10 cellular contexts compared by ENCODE assay signal in genomic region chr11:3866206-3866605, GRCh38. TPM values are rescaled to one million over a fixed set of nuclear protein-coding genes. Genes with fewer than 3 reads are reported as not detected.
A peak's percentile ranks its signal among the peaks of the same experiment; 100 is the strongest.
DNase-seq lines count a peak whose midpoint lies in the region; ATAC-seq, FAIRE-seq and TF ChIP-seq lines count a peak whose summit lies in the region.
"Had no signal": no experiment of that assay in that cellular context is flagged by ENCODE, and none has a peak within 500 bp of the region (broad histone marks: within the 10 kb centered on the region; RNA-seq: fewer than 3 reads in every experiment).

No MANE protein-coding gene starts in this region.

- no peak overlapping the region for H3K4me3 ChIP-seq in upper lobe of right lung

- peak overlapping the region; percentile 87 for H3K27ac Mint-ChIP-seq in activated naive CD4-positive, alpha-beta T cell treated with anti-CD3 and anti-CD28 coated beads, Interleukin-2, amount 50 U/mL, for 24 hours
- peak overlapping the region; percentile 47 for H3K27ac Mint-ChIP-seq in T-helper 2 cell treated with Interferon-gamma antibody and Interleukin-4, amounts not matched to agents 5 μg/mL and 100 μg/mL, for 36 hours

- no peaks in the 10 kb centered on the region for H3K27me3 Mint-ChIP-seq in activated naive CD4-positive, alpha-beta T cell treated with anti-CD3 and anti-CD28 coated beads, Interleukin-2, amount 50 U/mL, for 24 hours
- no peaks in the 10 kb centered on the region for H3K27me3 Mint-ChIP-seq in T-helper 2 cell treated with Interferon-gamma antibody and Interleukin-4, amounts not matched to agents 5 μg/mL and 100 μg/mL, for 36 hours (ENCODE audit: low read depth)

- peaks cover 2% of the 10 kb centered on the region for H3K36me3 Mint-ChIP-seq in activated naive CD4-positive, alpha-beta T cell treated with anti-CD3 and anti-CD28 coated beads, Interleukin-2, amount 50 U/mL, for 24 hours
- peaks cover 19% of the 10 kb centered on the region for H3K36me3 Mint-ChIP-seq in T-helper 2 cell treated with Interferon-gamma antibody and Interleukin-4, amounts not matched to agents 5 μg/mL and 100 μg/mL, for 36 hours (ENCODE audit: low read depth)

- H3K4me3 Mint-ChIP-seq in activated naive CD4-positive, alpha-beta T cell treated with anti-CD3 and anti-CD28 coated beads, Interleukin-2, amount 50 U/mL, for 24 hours, result peak overlapping the region; percentile 63
- peak overlapping the region; percentile 28 for H3K4me3 Mint-ChIP-seq in T-helper 2 cell treated with Interferon-gamma antibody and Interleukin-4, amounts not matched to agents 5 μg/mL and 100 μg/mL, for 36 hours

- H3K27me3 ChIP-seq in upper lobe of right lung, result no peaks in the 10 kb centered on the region

- H3K27ac ChIP-seq in upper lobe of right lung, result peak overlapping the region; percentile 66

- H3K9me3 ChIP-seq in upper lobe of right lung, result no peaks in the 10 kb centered on the region

- H3K36me3 ChIP-seq in upper lobe of right lung, result no peaks in the 10 kb centered on the region

- H3K4me1 Mint-ChIP-seq in activated naive CD4-positive, alpha-beta T cell treated with anti-CD3 and anti-CD28 coated beads, Interleukin-2, amount 50 U/mL, for 24 hours, result peaks cover 96% of the 10 kb centered on the region
- H3K4me1 Mint-ChIP-seq in T-helper 2 cell treated with Interferon-gamma antibody and Interleukin-4, amounts not matched to agents 5 μg/mL and 100 μg/mL, for 36 hours (ENCODE audit: low read depth), result peaks cover 69% of the 10 kb centered on the region

- peaks cover 44% of the 10 kb centered on the region for H3K4me1 ChIP-seq in upper lobe of right lung

- no peak for DNase-seq in activated naive CD4-positive, alpha-beta T cell treated with anti-CD3 and anti-CD28 coated beads, Interleukin-2, amount 50 U/mL, for 16 hours
- no peak for DNase-seq in T-helper 2 cell treated with Interferon-gamma antibody and Interleukin-4, amounts not matched to agents 5 μg/mL and 100 μg/mL, for 36 hours (ENCODE audit: low spot score)
- peak; percentile 69 for DNase-seq in islet precursor cell
- DNase-seq in upper lobe of right lung, result peak; percentile 84
- no peak for DNase-seq in NCI-H1105 (lab: John Stamatoyannopoulos, UW)
- no peak for DNase-seq in HTR-8/SVneo (ENCODE audit: insufficient read length, low spot score)
- DNase-seq: DMS 273 treated with DMSO at 0.1 percent for 48 hours, NCI-H2227 treated with DMSO at 0.1 percent for 48 hours had no signal

- intact Hi-C loops in upper lobe of right lung (cut with DNase I), result no loop called here

- FAIRE-seq in HTR-8/SVneo (lab: Jason Lieb, UNC), result no peak

- no peak for TF ChIP-seq CTCF in upper lobe of right lung (IDR thresholded peaks at IDR 0.05)

- ATAC-seq in upper lobe of right lung, result peak; percentile 86
- no peak for ATAC-seq in HG02973 (IDR thresholded peaks at IDR 0.05; ENCODE audit: unreplicated experiment)

- H3K9me3 Mint-ChIP-seq in activated naive CD4-positive, alpha-beta T cell treated with anti-CD3 and anti-CD28 coated beads, Interleukin-2, amount 50 U/mL, for 24 hours, result no peaks in the 10 kb centered on the region
- no peaks in the 10 kb centered on the region for H3K9me3 Mint-ChIP-seq in T-helper 2 cell treated with Interferon-gamma antibody and Interleukin-4, amounts not matched to agents 5 μg/mL and 100 μg/mL, for 36 hours

RNA-seq across cellular contexts. Expression of gene STIM1, which starts 10.7 kb away (rescaled TPM):
- 60.7 TPM for total RNA-seq in upper lobe of right lung

RNA-seq across cellular contexts. Expression of gene RHOG, which starts 25.4 kb away (rescaled TPM):
- 65.6 TPM for total RNA-seq in upper lobe of right lung

RNA-seq across cellular contexts. Expression of gene PGAP2, which starts 57.8 kb away (rescaled TPM):
- total RNA-seq in upper lobe of right lung, result 25.0 TPM

Comparison
In these comparisons a context has a peak if more than half of its experiments do, and no peak if none do; other contexts are left out.
1. DNase-seq: peak in islet precursor cell (single experiment) and upper lobe of right lung (single experiment); none in activated naive CD4-positive, alpha-beta T cell treated with anti-CD3 and anti-CD28 coated beads, Interleukin-2, amount 50 U/mL, for 16 hours (single experiment), T-helper 2 cell treated with Interferon-gamma antibody and Interleukin-4, amounts not matched to agents 5 μg/mL and 100 μg/mL, for 36 hours (single experiment), NCI-H1105 (single experiment) and HTR-8/SVneo (single experiment).